13 cellular contexts compared by ENCODE assay signal in genomic region chr14:96189288-96189711, GRCh38. TPM values are rescaled to one million over a fixed set of nuclear protein-coding genes. Genes with fewer than 3 reads are reported as not detected.
DNase-seq lines count a peak whose midpoint lies in the region; ATAC-seq and TF ChIP-seq lines count a peak whose summit lies in the region.
"Had no signal": no experiment of that assay in that cellular context is flagged by ENCODE, and none has a peak within 500 bp of the region (broad histone marks: within the 10 kb centered on the region; RNA-seq: fewer than 3 reads in every experiment).

No MANE protein-coding gene starts in this region.

- peaks cover 29% of the 10 kb centered on the region for H3K27me3 Mint-ChIP-seq in activated CD8-positive, alpha-beta T cell treated with anti-CD3 and anti-CD28 coated beads for 36 hours
- H3K27me3 Mint-ChIP-seq in activated CD8-positive, alpha-beta T cell treated with anti-CD3 and anti-CD28 coated beads, Interleukin-2, amount 10 ng/mL, durations not matched to agents 7 days and 5 days (ENCODE audit: low read depth) = peaks cover 21% of the 10 kb centered on the region

- TF ChIP-seq POLR2A in thyroid gland (IDR thresholded peaks at IDR 0.05) = no peak

- intact Hi-C loops in activated CD8-positive, alpha-beta T cell treated with anti-CD3 and anti-CD28 coated beads for 36 hours (cut with micrococcal nuclease) = no loop called here
- intact Hi-C loops in thyroid gland (cut with DNase I) = no loop called here
- intact Hi-C loops in posterior cingulate gyrus (cut with DNase I) = no loop called here

- CTCF ChIA-PET in activated CD8-positive, alpha-beta T cell treated with anti-CD3 and anti-CD28 coated beads for 36 hours (lab: Charles Lee) = no interaction called here
- CTCF ChIA-PET in activated CD8-positive, alpha-beta T cell treated with anti-CD3 and anti-CD28 coated beads, Interleukin-2, amount 10 ng/mL, durations not matched to agents 7 days and 5 days (lab: Charles Lee) = no interaction called here

- no peaks in the 10 kb centered on the region for H3K9me3 Mint-ChIP-seq in activated CD8-positive, alpha-beta T cell treated with anti-CD3 and anti-CD28 coated beads for 36 hours
- H3K9me3 Mint-ChIP-seq in activated CD8-positive, alpha-beta T cell treated with anti-CD3 and anti-CD28 coated beads, Interleukin-2, amount 10 ng/mL, durations not matched to agents 7 days and 5 days (ENCODE audit: insufficient read depth) = no peaks in the 10 kb centered on the region
- H3K9me3 Mint-ChIP-seq: activated CD4-positive, alpha-beta memory T cell treated with anti-CD3 and anti-CD28 coated beads, Interleukin-2, amount 10 ng/mL, durations not matched to agents 7 days and 5 days had no signal

- WGBS in thyroid gland, 2 donors = 14 to 31% methylated on average over 11 of the region's 11 CpGs

- peak overlapping the region; percentile 51 to 65 (median 62) for H3K27ac ChIP-seq in thyroid gland

- no peaks in the 10 kb centered on the region for H3K27me3 ChIP-seq in thyroid gland

- no peak overlapping the region for H3K27ac Mint-ChIP-seq in activated CD8-positive, alpha-beta T cell treated with anti-CD3 and anti-CD28 coated beads for 36 hours
- no peak overlapping the region for H3K27ac Mint-ChIP-seq in activated CD8-positive, alpha-beta T cell treated with anti-CD3 and anti-CD28 coated beads, Interleukin-2, amount 10 ng/mL, durations not matched to agents 7 days and 5 days
- H3K27ac Mint-ChIP-seq: activated CD4-positive, alpha-beta memory T cell treated with anti-CD3 and anti-CD28 coated beads, Interleukin-2, amount 10 ng/mL, durations not matched to agents 7 days and 5 days had no signal

- H3K36me3 ChIP-seq in thyroid gland = no peaks in the 10 kb centered on the region

- H3K9me3 ChIP-seq in thyroid gland = no peaks in the 10 kb centered on the region

- no peaks in the 10 kb centered on the region for H3K36me3 Mint-ChIP-seq in activated CD8-positive, alpha-beta T cell treated with anti-CD3 and anti-CD28 coated beads for 36 hours (ENCODE audit: low read depth)
- no peaks in the 10 kb centered on the region for H3K36me3 Mint-ChIP-seq in activated CD8-positive, alpha-beta T cell treated with anti-CD3 and anti-CD28 coated beads, Interleukin-2, amount 10 ng/mL, durations not matched to agents 7 days and 5 days (ENCODE audit: low read depth)

- peak; percentile 37 for ATAC-seq in activated CD8-positive, alpha-beta T cell treated with anti-CD3 and anti-CD28 coated beads for 36 hours
- no peak for ATAC-seq in activated CD8-positive, alpha-beta T cell treated with anti-CD3 and anti-CD28 coated beads, Interleukin-2, amount 10 ng/mL, durations not matched to agents 7 days and 5 days
- ATAC-seq in HG03432 (IDR thresholded peaks at IDR 0.05; ENCODE audit: unreplicated experiment) = peak; percentile 80
- ATAC-seq in esophagus mucosa = no peak

- no peak for DNase-seq in activated CD8-positive, alpha-beta T cell treated with anti-CD3 and anti-CD28 coated beads for 36 hours
- DNase-seq in activated CD8-positive, alpha-beta T cell treated with anti-CD3 and anti-CD28 coated beads, Interleukin-2, amount 10 ng/mL, durations not matched to agents 7 days and 5 days = no peak
- peak; percentile 59 for DNase-seq in fibroblast of villous mesenchyme (ENCODE audit: low read depth)
- DNase-seq in thyroid gland = peak; percentile 76 to 80
- no peak for DNase-seq in SKM-1 (lab: John Stamatoyannopoulos, UW; ENCODE audit: unreplicated experiment)
- no peak for DNase-seq in posterior cingulate gyrus
- DNase-seq: activated CD4-positive, alpha-beta memory T cell treated with anti-CD3 and anti-CD28 coated beads, Interleukin-2, amount 10 ng/mL, durations not matched to agents 7 days and 5 days; amniotic stem cell; NCI-H187; stimulated activated CD4-positive, alpha-beta T cell treated with anti-CD3 and anti-CD28 coated beads, Interleukin-2, amount 100 ng/mL, for 48 hours had no signal

- H3K4me1 Mint-ChIP-seq in activated CD8-positive, alpha-beta T cell treated with anti-CD3 and anti-CD28 coated beads for 36 hours (ENCODE audit: low read depth) = peaks cover 2% of the 10 kb centered on the region
- H3K4me1 Mint-ChIP-seq in activated CD8-positive, alpha-beta T cell treated with anti-CD3 and anti-CD28 coated beads, Interleukin-2, amount 10 ng/mL, durations not matched to agents 7 days and 5 days (ENCODE audit: low read depth) = no peaks in the 10 kb centered on the region
- H3K4me1 Mint-ChIP-seq: activated CD4-positive, alpha-beta memory T cell treated with anti-CD3 and anti-CD28 coated beads, Interleukin-2, amount 10 ng/mL, durations not matched to agents 7 days and 5 days had no signal

- H3K4me3 ChIP-seq in fibroblast of villous mesenchyme (ENCODE audit: low read depth, low read length) (no peak overlapping the region), thyroid gland (replicated peaks in 1 of 3) (no peak overlapping the region)

- no peak overlapping the region for H3K4me3 Mint-ChIP-seq in activated CD8-positive, alpha-beta T cell treated with anti-CD3 and anti-CD28 coated beads for 36 hours
- no peak overlapping the region for H3K4me3 Mint-ChIP-seq in activated CD8-positive, alpha-beta T cell treated with anti-CD3 and anti-CD28 coated beads, Interleukin-2, amount 10 ng/mL, durations not matched to agents 7 days and 5 days
- H3K4me3 Mint-ChIP-seq: activated CD4-positive, alpha-beta memory T cell treated with anti-CD3 and anti-CD28 coated beads, Interleukin-2, amount 10 ng/mL, durations not matched to agents 7 days and 5 days had no signal

- H3K4me1 ChIP-seq in thyroid gland = peaks cover 19 to 35% of the 10 kb centered on the region in 2 donors

- TF ChIP-seq CTCF in activated CD8-positive, alpha-beta T cell treated with anti-CD3 and anti-CD28 coated beads for 36 hours (IDR thresholded peaks at IDR 0.05) = no peak
- TF ChIP-seq CTCF in fibroblast of villous mesenchyme (IDR thresholded peaks at IDR 0.05; ENCODE audit: insufficient read depth, low read depth, low read length) = no peak
- no peak for TF ChIP-seq CTCF in thyroid gland (IDR thresholded peaks at IDR 0.05)

- POLR2A ChIA-PET in activated CD8-positive, alpha-beta T cell treated with anti-CD3 and anti-CD28 coated beads for 36 hours (lab: Charles Lee) = no interaction called here
- POLR2A ChIA-PET in activated CD8-positive, alpha-beta T cell treated with anti-CD3 and anti-CD28 coated beads, Interleukin-2, amount 10 ng/mL, durations not matched to agents 7 days and 5 days (lab: Charles Lee) = no interaction called here

RNA-seq across cellular contexts. Expression of gene BDKRB2, which starts 15.3 kb away (rescaled TPM):
- not detected for total RNA-seq in activated CD8-positive, alpha-beta T cell treated with anti-CD3 and anti-CD28 coated beads for 36 hours
- total RNA-seq in activated CD8-positive, alpha-beta T cell treated with anti-CD3 and anti-CD28 coated beads, Interleukin-2, amount 10 ng/mL, durations not matched to agents 7 days and 5 days = not detected
- total RNA-seq in fibroblast of villous mesenchyme (51.5 and 105 TPM in 2 replicates), thyroid gland (1 to 10 TPM; 3.2 to 9.9 (median 5.3) TPM), esophagus mucosa (22.1 TPM)
- total RNA-seq: activated CD4-positive, alpha-beta memory T cell treated with anti-CD3 and anti-CD28 coated beads, Interleukin-2, amount 10 ng/mL, durations not matched to agents 7 days and 5 days; T-helper 2 cell treated with Interferon-gamma antibody and Interleukin-4, amounts not matched to agents 100 ng/mL and 5 ng/mL, for 36 hours had no signal

Comparison
In these comparisons a context has a peak if more than half of its experiments do, and no peak if none do; other contexts are left out.
1. ATAC-seq: peak in activated CD8-positive, alpha-beta T cell treated with anti-CD3 and anti-CD28 coated beads for 36 hours (single experiment) and HG03432 (single experiment); none in activated CD8-positive, alpha-beta T cell treated with anti-CD3 and anti-CD28 coated beads, Interleukin-2, amount 10 ng/mL, durations not matched to agents 7 days and 5 days (single experiment) and esophagus mucosa (single experiment).
2. DNase-seq: peak in fibroblast of villous mesenchyme (single experiment) and thyroid gland (2 of 2); none in activated CD8-positive, alpha-beta T cell treated with anti-CD3 and anti-CD28 coated beads for 36 hours (single experiment), activated CD8-positive, alpha-beta T cell treated with anti-CD3 and anti-CD28 coated beads, Interleukin-2, amount 10 ng/mL, durations not matched to agents 7 days and 5 days (single experiment), SKM-1 (single experiment) and posterior cingulate gyrus (0 of 10).
3. RNA of gene BDKRB2, which starts 15.3 kb away (total RNA-seq): 51.5 to 105 TPM in fibroblast of villous mesenchyme, 22.1 TPM in esophagus mucosa (single experiment) and 3.2 to 9.9 TPM in thyroid gland; not detected in activated CD8-positive, alpha-beta T cell treated with anti-CD3 and anti-CD28 coated beads for 36 hours and not detected in activated CD8-positive, alpha-beta T cell treated with anti-CD3 and anti-CD28 coated beads, Interleukin-2, amount 10 ng/mL, durations not matched to agents 7 days and 5 days; every median in the first group is over 4 times any median in the second.